Comparison of ENCODE assay signal across 1 cellular context in genomic region chr18:74435740-74436139, GRCh38.
TF ChIP-seq lines count a peak whose summit lies in the region.

No MANE protein-coding gene starts in this region.

TF ChIP-seq in HepG2, 621 proteins besides CTCF, POLR2A, EP300 and RAD21 (continued from another document):
- TF ChIP-seq, protein P1, sequence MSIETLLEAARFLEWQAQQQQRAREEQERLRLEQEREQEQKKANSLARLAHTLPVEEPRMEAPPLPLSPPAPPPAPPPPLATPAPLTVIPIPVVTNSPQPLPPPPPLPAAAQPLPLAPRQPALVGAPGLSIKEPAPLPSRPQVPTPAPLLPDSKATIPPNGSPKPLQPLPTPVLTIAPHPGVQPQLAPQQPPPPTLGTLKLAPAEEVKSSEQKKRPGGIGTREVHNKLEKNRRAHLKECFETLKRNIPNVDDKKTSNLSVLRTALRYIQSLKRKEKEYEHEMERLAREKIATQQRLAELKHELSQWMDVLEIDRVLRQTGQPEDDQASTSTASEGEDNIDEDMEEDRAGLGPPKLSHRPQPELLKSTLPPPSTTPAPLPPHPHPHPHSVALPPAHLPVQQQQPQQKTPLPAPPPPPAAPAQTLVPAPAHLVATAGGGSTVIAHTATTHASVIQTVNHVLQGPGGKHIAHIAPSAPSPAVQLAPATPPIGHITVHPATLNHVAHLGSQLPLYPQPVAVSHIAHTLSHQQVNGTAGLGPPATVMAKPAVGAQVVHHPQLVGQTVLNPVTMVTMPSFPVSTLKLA (IDR thresholded peaks at IDR 0.05), result peak; percentile 54
- TF ChIP-seq ZSCAN30 (CRISPR knock-in tag; IDR thresholded peaks at IDR 0.05) (no peak), ZNF264 (CRISPR knock-in tag; IDR thresholded peaks at IDR 0.05) (no peak), ZNF232 (CRISPR knock-in tag; IDR thresholded peaks at IDR 0.05; ENCODE audit: borderline replicate concordance) (no peak), LCORL (IDR thresholded peaks at IDR 0.05) (no peak), LCORL (CRISPR knock-in tag; IDR thresholded peaks at IDR 0.05) (no peak), MTERF4 (CRISPR knock-in tag; IDR thresholded peaks at IDR 0.05) (no peak)
TF ChIP-seq in HepG2: peak in this region for 1.
